Comparison of ENCODE assay signal across 20 cellular contexts in the genomic region with DNA sequence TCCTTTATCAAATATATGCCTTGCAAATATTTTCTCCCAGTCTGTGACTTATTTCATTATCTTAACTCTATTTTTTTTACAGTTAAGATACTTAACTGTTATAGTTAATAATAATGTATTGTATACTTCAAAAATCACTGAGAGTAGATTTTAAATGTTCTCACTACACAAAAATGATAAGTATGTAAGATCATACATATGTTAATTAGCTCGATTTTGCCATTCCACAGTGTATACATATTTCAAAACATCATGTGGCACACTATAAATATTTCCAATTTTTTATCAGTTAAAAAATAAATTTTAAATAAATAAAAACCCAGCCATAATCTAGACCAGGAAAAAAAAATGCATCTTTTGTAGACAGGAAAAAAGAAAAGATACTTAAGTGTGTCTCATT.
"Had no signal": no experiment of that assay in that cellular context is flagged by ENCODE, and none has a peak within 500 bp of the region (broad histone marks: within the 10 kb centered on the region; RNA-seq: fewer than 3 reads in every experiment).

No MANE protein-coding gene starts in this region.

- H3K4me1 ChIP-seq: transverse colon had no signal

- H3K27me3 Mint-ChIP-seq: stimulated activated naive B cell treated with anti-CD40 and anti-IgM and Interleukin-4, amounts not matched to agents 10 μg/mL and 1 μg/mL and 100 μg/mL, for 72 hours; stimulated activated naive CD8-positive, alpha-beta T cell treated with anti-CD3 and anti-CD28 coated beads, Interleukin-15, amount 100 ng/mL, for 72 hours had no signal

- H3K27ac Mint-ChIP-seq: naive thymus-derived CD8-positive, alpha-beta T cell; stimulated activated naive B cell treated with anti-CD40 and anti-IgM and Interleukin-4, amounts not matched to agents 10 μg/mL and 1 μg/mL and 100 μg/mL, for 72 hours; stimulated activated naive CD8-positive, alpha-beta T cell treated with anti-CD3 and anti-CD28 coated beads, Interleukin-15, amount 100 ng/mL, for 72 hours had no signal

- H3K27me3 ChIP-seq: dorsolateral prefrontal cortex, heart left ventricle, neutrophil, spleen, transverse colon had no signal

- H3K4me1 Mint-ChIP-seq: naive thymus-derived CD8-positive, alpha-beta T cell; stimulated activated naive B cell treated with anti-CD40 and anti-IgM and Interleukin-4, amounts not matched to agents 10 μg/mL and 1 μg/mL and 100 μg/mL, for 72 hours; stimulated activated naive CD8-positive, alpha-beta T cell treated with anti-CD3 and anti-CD28 coated beads, Interleukin-15, amount 100 ng/mL, for 72 hours had no signal

- DNase-seq: dorsolateral prefrontal cortex; effector CD8-positive, alpha-beta T cell; foreskin melanocyte; heart left ventricle; hippocampal formation; kidney glomerular epithelial cell; mucosa of descending colon; naive thymus-derived CD8-positive, alpha-beta T cell; posterior cingulate gyrus; spleen; stimulated activated CD4-positive, alpha-beta T cell treated with anti-CD3 and anti-CD28 coated beads, Interleukin-15, amount 100 ng/mL, for 24 hours; stimulated activated CD4-positive, alpha-beta T cell treated with anti-CD3 and anti-CD28 coated beads, Interleukin-1b, Interleukin-23, amount 100 ng/mL, for 48 hours; stimulated activated CD4-positive, alpha-beta T cell treated with anti-CD3 and anti-CD28 coated beads, Interleukin-4, amount 100 ng/mL, for 24 hours; stimulated activated naive B cell treated with anti-CD40 and anti-IgM and Interleukin-4, amounts not matched to agents 10 μg/mL and 1 μg/mL and 100 μg/mL, for 72 hours; stimulated activated naive CD8-positive, alpha-beta T cell treated with anti-CD3 and anti-CD28 coated beads, Interleukin-15, amount 100 ng/mL, for 72 hours; transverse colon had no signal

- H3K4me3 ChIP-seq: coronary artery, dorsolateral prefrontal cortex, heart left ventricle, mucosa of descending colon, spleen, thoracic aorta, transverse colon had no signal

- H3K36me3 ChIP-seq: neutrophil, thoracic aorta had no signal

- ATAC-seq: heart left ventricle; mucosa of descending colon; naive thymus-derived CD8-positive, alpha-beta T cell; sciatic nerve; stimulated activated naive B cell treated with anti-CD40 and anti-IgM and Interleukin-4, amounts not matched to agents 10 μg/mL and 1 μg/mL and 100 μg/mL, for 72 hours; stimulated activated naive CD8-positive, alpha-beta T cell treated with anti-CD3 and anti-CD28 coated beads, Interleukin-15, amount 100 ng/mL, for 72 hours had no signal

- H3K4me3 Mint-ChIP-seq: naive thymus-derived CD8-positive, alpha-beta T cell; stimulated activated naive B cell treated with anti-CD40 and anti-IgM and Interleukin-4, amounts not matched to agents 10 μg/mL and 1 μg/mL and 100 μg/mL, for 72 hours; stimulated activated naive CD8-positive, alpha-beta T cell treated with anti-CD3 and anti-CD28 coated beads, Interleukin-15, amount 100 ng/mL, for 72 hours had no signal

- H3K9me3 ChIP-seq: heart left ventricle, mucosa of descending colon, neutrophil, spleen, thoracic aorta, transverse colon had no signal

- H3K36me3 Mint-ChIP-seq: naive thymus-derived CD8-positive, alpha-beta T cell had no signal

- H3K9me3 Mint-ChIP-seq: naive thymus-derived CD8-positive, alpha-beta T cell; stimulated activated naive B cell treated with anti-CD40 and anti-IgM and Interleukin-4, amounts not matched to agents 10 μg/mL and 1 μg/mL and 100 μg/mL, for 72 hours; stimulated activated naive CD8-positive, alpha-beta T cell treated with anti-CD3 and anti-CD28 coated beads, Interleukin-15, amount 100 ng/mL, for 72 hours had no signal

- H3K27ac ChIP-seq: coronary artery, dorsolateral prefrontal cortex, heart left ventricle, neutrophil, spleen, thoracic aorta, transverse colon had no signal
